1 cellular context compared by ENCODE assay signal in the genomic region with DNA sequence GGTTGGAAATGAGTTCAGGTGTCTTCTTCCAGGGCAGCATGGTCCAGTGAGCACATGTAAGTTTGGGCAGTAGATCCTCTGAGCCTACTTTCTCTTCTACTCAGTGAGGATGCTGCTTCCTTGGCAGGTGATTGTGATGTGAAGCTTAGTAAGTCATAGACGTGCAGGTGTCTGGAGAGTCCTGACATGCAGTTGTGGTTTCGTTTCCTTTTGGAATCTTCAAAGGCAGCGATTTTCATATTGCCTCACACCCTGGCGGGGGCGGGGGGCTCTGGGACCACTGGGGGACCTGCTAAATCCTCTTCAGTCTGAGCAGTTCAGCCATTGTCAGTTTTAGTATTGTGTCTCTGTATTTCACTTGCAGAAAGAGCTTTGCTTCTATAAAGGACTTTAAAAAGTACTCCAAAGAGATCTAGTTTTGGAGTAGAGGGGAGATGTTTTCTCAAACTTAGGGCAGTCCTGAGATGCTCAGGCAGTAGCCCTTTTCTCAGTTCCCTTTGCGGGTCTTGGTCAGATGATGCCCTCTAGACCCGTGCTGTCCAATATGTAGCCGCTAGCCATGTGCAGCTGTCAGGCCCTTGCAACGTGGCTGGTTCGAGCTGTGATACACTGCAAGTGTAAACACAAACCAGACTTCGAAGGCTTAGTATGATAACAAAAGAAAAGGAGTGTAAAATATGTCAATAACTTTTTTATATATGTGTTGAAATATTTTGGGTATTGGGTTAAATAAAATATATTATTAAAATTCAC.
TF ChIP-seq lines count a peak whose summit lies in the region.

No MANE protein-coding gene starts in this region.

TF ChIP-seq in IMR-90, 13 proteins besides CTCF, POLR2A, EP300 and RAD21:
- TF ChIP-seq RFX5 (IDR thresholded peaks at IDR 0.05; ENCODE audit: low read depth, low read length) (no peak), MXI1 (IDR thresholded peaks at IDR 0.05; ENCODE audit: borderline replicate concordance, low read depth, low read length) (peak; percentile 84), CEBPB (IDR thresholded peaks at IDR 0.05; ENCODE audit: low read depth, low read length) (no peak)
